In genomic region chr14:104434214-104435076, GRCh38 we compare ENCODE assay signal across 20 cellular contexts.
DNase-seq lines count a peak whose midpoint lies in the region; ATAC-seq and TF ChIP-seq lines count a peak whose summit lies in the region.
"Had no signal": no experiment of that assay in that cellular context is flagged by ENCODE, and none has a peak within 500 bp of the region (broad histone marks: within the 10 kb centered on the region; RNA-seq: fewer than 3 reads in every experiment).

No MANE protein-coding gene starts in this region.

- H3K27ac Mint-ChIP-seq in T-helper 2 cell treated with Interferon-gamma antibody and Interleukin-4, amounts not matched to agents 5 μg/mL and 100 μg/mL, for 36 hours = no peak overlapping the region
- H3K27ac Mint-ChIP-seq: activated naive CD8-positive, alpha-beta T cell treated with anti-CD3 and anti-CD28 coated beads, Interleukin-2, amount 50 U/mL, for 24 hours; immature natural killer cell had no signal

- H3K9ac ChIP-seq in BLaER1 treated with 17β-estradiol and CSF1 and Interleukin-3, amounts not matched to agents 10 nM and 100 nM = 0 out of 22 replicates have a peak overlapping the region, but pooled peaks of 1 of the 11 experiments have one; percentile 3
- H3K9ac ChIP-seq: GM23248 had no signal

- no peaks in the 10 kb centered on the region for H3K36me3 Mint-ChIP-seq in T-helper 2 cell treated with Interferon-gamma antibody and Interleukin-4, amounts not matched to agents 5 μg/mL and 100 μg/mL, for 36 hours (ENCODE audit: low read depth)
- H3K36me3 Mint-ChIP-seq: immature natural killer cell had no signal

- in situ Hi-C loops in ACHN (cut with HindIII; ENCODE audit: low pct_ligation_motif_present, low pct_unique_long_range_greater_than_20kb, low sequenced_read_pairs) = no loop called here

- no peaks in the 10 kb centered on the region for H3K79me2 ChIP-seq in osteoblast (ENCODE audit: insufficient read depth, low read length)

- TF ChIP-seq CTCF in coronary artery (IDR thresholded peaks at IDR 0.05) (no peak), osteoblast (IDR thresholded peaks at IDR 0.05; ENCODE audit: extremely low read depth, low read depth, low read length) (no peak)

- ATAC-seq in GM19467 (IDR thresholded peaks at IDR 0.05; ENCODE audit: unreplicated experiment) (no peak), GM18517 (IDR thresholded peaks at IDR 0.05; ENCODE audit: unreplicated experiment) (no peak)
- ATAC-seq: activated naive CD8-positive, alpha-beta T cell treated with anti-CD3 and anti-CD28 coated beads, Interleukin-2, amount 50 U/mL, for 24 hours; activated T-cell treated with anti-CD3 and anti-CD28 coated beads, Interleukin-2, amount 50 U/mL, for 4 hours had no signal

- no peaks in the 10 kb centered on the region for H3K9me3 ChIP-seq in BLaER1 treated with 17β-estradiol and CSF1 and Interleukin-3, amounts not matched to agents 10 nM and 100 nM (replicated peaks in 1 of 11)
- H3K9me3 ChIP-seq in osteoblast (ENCODE audit: low read depth, low read length) = no peaks in the 10 kb centered on the region
- H3K9me3 ChIP-seq: MG63 had no signal

- peaks cover 0 to 8% (median 0%) of the 10 kb centered on the region in 11 experiments; a peak in 1 of 22 replicates for H4K20me1 ChIP-seq in BLaER1 treated with 17β-estradiol and CSF1 and Interleukin-3, amounts not matched to agents 10 nM and 100 nM
- no peaks in the 10 kb centered on the region for H4K20me1 ChIP-seq in osteoblast (ENCODE audit: insufficient read depth, low read length)

- no peak overlapping the region for H3K4me3 ChIP-seq in BLaER1 treated with 17β-estradiol and CSF1 and Interleukin-3, amounts not matched to agents 10 nM and 100 nM
- H3K4me3 ChIP-seq in coronary artery = no peak overlapping the region
- no peak overlapping the region for H3K4me3 ChIP-seq in osteoblast (ENCODE audit: insufficient read depth, low read length)
- H3K4me3 ChIP-seq: GM23248, lung, MG63 had no signal

- no peak overlapping the region for H3K4me3 Mint-ChIP-seq in T-helper 2 cell treated with Interferon-gamma antibody and Interleukin-4, amounts not matched to agents 5 μg/mL and 100 μg/mL, for 36 hours
- H3K4me3 Mint-ChIP-seq: activated naive CD8-positive, alpha-beta T cell treated with anti-CD3 and anti-CD28 coated beads, Interleukin-2, amount 50 U/mL, for 24 hours; activated T-cell treated with anti-CD3 and anti-CD28 coated beads, Interleukin-2, amount 50 U/mL, for 4 hours; immature natural killer cell had no signal

- peaks cover 18 to 56% (median 43%) of the 10 kb centered on the region in 10 experiments for H3K4me1 ChIP-seq in BLaER1 treated with 17β-estradiol and CSF1 and Interleukin-3, amounts not matched to agents 10 nM and 100 nM
- H3K4me1 ChIP-seq in osteoblast (ENCODE audit: insufficient read depth, low read length) = no peaks in the 10 kb centered on the region

- H3K36me3 ChIP-seq in BLaER1 treated with 17β-estradiol and CSF1 and Interleukin-3, amounts not matched to agents 10 nM and 100 nM = no peaks in the 10 kb centered on the region
- no peaks in the 10 kb centered on the region for H3K36me3 ChIP-seq in osteoblast (ENCODE audit: insufficient read depth, low read length)
- H3K36me3 ChIP-seq: MG63 had no signal

- H3K4me1 Mint-ChIP-seq in T-helper 2 cell treated with Interferon-gamma antibody and Interleukin-4, amounts not matched to agents 5 μg/mL and 100 μg/mL, for 36 hours (ENCODE audit: low read depth) = no peaks in the 10 kb centered on the region
- H3K4me1 Mint-ChIP-seq: activated naive CD8-positive, alpha-beta T cell treated with anti-CD3 and anti-CD28 coated beads, Interleukin-2, amount 50 U/mL, for 24 hours; immature natural killer cell had no signal

- DNase-seq in T-helper 2 cell treated with Interferon-gamma antibody and Interleukin-4, amounts not matched to agents 5 μg/mL and 100 μg/mL, for 36 hours (ENCODE audit: low spot score) = peak; percentile 3
- DNase-seq in T-helper 2 cell (no peak), coronary artery (ENCODE audit: low spot score) (peak; percentile 66), osteoblast (ENCODE audit: insufficient read length, low spot score, missing footprints) (peak; percentile 50), ACHN (no peak)
- DNase-seq: activated CD4-positive, alpha-beta T cell treated with anti-CD3 and anti-CD28 coated beads, Interleukin-2, amount 50 U/mL, for 4 hours; activated naive CD8-positive, alpha-beta T cell treated with anti-CD3 and anti-CD28 coated beads, Interleukin-2, amount 50 U/mL, for 24 hours; activated T-cell treated with anti-CD3 and anti-CD28 coated beads, Interleukin-2, amount 50 U/mL, for 4 hours; cortex of kidney; GM23248; immature natural killer cell; MG63; NCI-H146; NCI-H748 treated with DMSO at 0.1 percent for 48 hours; nucleus accumbens; substantia nigra had no signal

- peak overlapping the region in 8 of 11 experiments; percentile 74 to 96 (median 89); a peak in 12 of 22 replicates for H3K4me2 ChIP-seq in BLaER1 treated with 17β-estradiol and CSF1 and Interleukin-3, amounts not matched to agents 10 nM and 100 nM
- H3K4me2 ChIP-seq in osteoblast (ENCODE audit: insufficient read depth, low read length) = no peak overlapping the region

- no peaks in the 10 kb centered on the region for H3K9me3 Mint-ChIP-seq in T-helper 2 cell treated with Interferon-gamma antibody and Interleukin-4, amounts not matched to agents 5 μg/mL and 100 μg/mL, for 36 hours
- H3K9me3 Mint-ChIP-seq: activated naive CD8-positive, alpha-beta T cell treated with anti-CD3 and anti-CD28 coated beads, Interleukin-2, amount 50 U/mL, for 24 hours; activated T-cell treated with anti-CD3 and anti-CD28 coated beads, Interleukin-2, amount 50 U/mL, for 4 hours; immature natural killer cell had no signal

- no peak overlapping the region for H2AFZ ChIP-seq in osteoblast (ENCODE audit: low read length)
- H2AFZ ChIP-seq: GM23248 had no signal

- H3K27me3 ChIP-seq in BLaER1 treated with 17β-estradiol and CSF1 and Interleukin-3, amounts not matched to agents 10 nM and 100 nM = no peaks in the 10 kb centered on the region
- no peaks in the 10 kb centered on the region for H3K27me3 ChIP-seq in osteoblast (ENCODE audit: insufficient read depth, low read length)
- H3K27me3 ChIP-seq: MG63 had no signal

- no peaks in the 10 kb centered on the region for H3K27me3 Mint-ChIP-seq in T-helper 2 cell treated with Interferon-gamma antibody and Interleukin-4, amounts not matched to agents 5 μg/mL and 100 μg/mL, for 36 hours (ENCODE audit: low read depth)
- H3K27me3 Mint-ChIP-seq: activated naive CD8-positive, alpha-beta T cell treated with anti-CD3 and anti-CD28 coated beads, Interleukin-2, amount 50 U/mL, for 24 hours had no signal

- peak overlapping the region in 1 of 11 experiments; percentile 4; a peak in 1 of 22 replicates for H3K27ac ChIP-seq in BLaER1 treated with 17β-estradiol and CSF1 and Interleukin-3, amounts not matched to agents 10 nM and 100 nM
- H3K27ac ChIP-seq in coronary artery (no peak overlapping the region), osteoblast (ENCODE audit: low read depth, low read length) (no peak overlapping the region)
- H3K27ac ChIP-seq: GM23248 had no signal

Comparison
In these comparisons a context has a peak if more than half of its experiments do, and no peak if none do; other contexts are left out.
1. DNase-seq: peak in T-helper 2 cell treated with Interferon-gamma antibody and Interleukin-4, amounts not matched to agents 5 μg/mL and 100 μg/mL, for 36 hours (single experiment), coronary artery (single experiment) and osteoblast (single experiment); none in T-helper 2 cell (0 of 5) and ACHN (single experiment).